28 cellular contexts compared by ENCODE assay signal in the genomic region with DNA sequence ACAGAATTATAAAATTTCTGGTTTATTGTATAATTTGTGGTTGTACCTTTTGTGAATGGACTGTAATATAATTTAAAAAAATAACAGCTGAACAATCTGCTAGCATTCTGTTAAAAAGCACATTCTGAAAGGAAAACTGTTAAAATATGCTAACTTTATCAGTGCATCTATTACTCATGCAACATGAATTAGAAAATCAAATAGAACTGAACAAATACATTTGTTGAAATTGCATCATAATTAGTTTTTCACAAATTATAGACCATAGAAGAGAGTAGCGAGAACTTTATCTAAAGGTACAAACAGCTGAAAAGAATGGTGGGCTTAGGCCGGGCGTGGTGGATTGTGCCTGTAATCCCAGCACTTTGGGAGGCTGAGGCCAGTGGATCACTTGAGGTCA. TPM values are rescaled to one million over a fixed set of nuclear protein-coding genes. Genes with fewer than 3 reads are reported as not detected.
DNase-seq lines count a peak whose midpoint lies in the region; ATAC-seq and TF ChIP-seq lines count a peak whose summit lies in the region.
"Had no signal": no experiment of that assay in that cellular context is flagged by ENCODE, and none has a peak within 500 bp of the region (broad histone marks: within the 10 kb centered on the region; RNA-seq: fewer than 3 reads in every experiment).

No MANE protein-coding gene starts in this region.

- no TSS peak for BruUV-seq in Caco-2 (replicated peaks; lab: Mats Ljungman, UMichigan)

- intact Hi-C loops in ascending aorta (cut with DNase I) (no loop called here), Caco-2 (cut with micrococcal nuclease; ENCODE audit: unreplicated experiment) (no loop called here)

- peaks cover 5% of the 10 kb centered on the region for H3K4me1 Mint-ChIP-seq in Caco-2 (ENCODE audit: low read depth, unreplicated experiment)
- H3K4me1 Mint-ChIP-seq: B cell; GM23338; naive thymus-derived CD8-positive, alpha-beta T cell had no signal

- H3K4me3 Mint-ChIP-seq in Caco-2 (ENCODE audit: unreplicated experiment), result no peak overlapping the region
- H3K4me3 Mint-ChIP-seq: activated T-cell treated with anti-CD3 and anti-CD28 coated beads, Interleukin-2, amount 50 U/mL, for 24 hours; B cell; GM23338; IgD-negative memory B cell; naive thymus-derived CD8-positive, alpha-beta T cell had no signal

- no peak overlapping the region for H3K4me3 ChIP-seq in ascending aorta
- no peak overlapping the region for H3K4me3 ChIP-seq in fibroblast of the aortic adventitia (ENCODE audit: low read depth, low read length)
- no peak overlapping the region for H3K4me3 ChIP-seq in Caco-2 (ENCODE audit: low read depth, low read length)
- H3K4me3 ChIP-seq in MM.1S (ENCODE audit: low read length), result no peak overlapping the region
- H3K4me3 ChIP-seq: esophagus squamous epithelium, GM23338, right atrium auricular region, transverse colon had no signal

- H3K36me3 ChIP-seq in ascending aorta, result no peaks in the 10 kb centered on the region
- H3K36me3 ChIP-seq in Caco-2 (ENCODE audit: control insufficient read depth, insufficient read depth, low read length), result no peaks in the 10 kb centered on the region
- H3K36me3 ChIP-seq in MM.1S (replicated peaks; ENCODE audit: insufficient read depth, low read length), result no peaks in the 10 kb centered on the region
- H3K36me3 ChIP-seq: esophagus squamous epithelium, transverse colon had no signal

- TF ChIP-seq CTCF in ascending aorta (IDR thresholded peaks at IDR 0.05) (no peak), fibroblast of the aortic adventitia (IDR thresholded peaks at IDR 0.05; ENCODE audit: insufficient read depth, low read length) (no peak), Caco-2 (IDR thresholded peaks at IDR 0.05; ENCODE audit: insufficient read depth in 1 of 2, low read depth in 1 of 2, low read length in 1 of 2, severe bottlenecking in 1 of 2, unreplicated experiment in 1 of 2) (no peak), MM.1S (IDR thresholded peaks at IDR 0.05; ENCODE audit: low read length) (no peak)

- H3K79me2 ChIP-seq in MM.1S (ENCODE audit: low read length), result no peaks in the 10 kb centered on the region

- H3K27me3 Mint-ChIP-seq in Caco-2 (ENCODE audit: insufficient read depth, unreplicated experiment), result no peaks in the 10 kb centered on the region

- H4K20me1 ChIP-seq in MM.1S (ENCODE audit: insufficient read depth, low read length), result no peaks in the 10 kb centered on the region

- H3K4me1 ChIP-seq in ascending aorta, result peaks cover 0 to 12% of the 10 kb centered on the region in 2 donors
- H3K4me1 ChIP-seq in Caco-2, result peaks cover 33% of the 10 kb centered on the region
- no peaks in the 10 kb centered on the region for H3K4me1 ChIP-seq in MM.1S (ENCODE audit: low read length)

- no peak for ATAC-seq in GM19035 (IDR thresholded peaks at IDR 0.05; ENCODE audit: unreplicated experiment)
- ATAC-seq: activated CD4-positive, CD25-positive, alpha-beta regulatory T cell treated with anti-CD3 and anti-CD28 coated beads, Interleukin-2, amount 50 U/mL, for 24 hours; GM23338; naive thymus-derived CD8-positive, alpha-beta T cell; stimulated activated naive CD8-positive, alpha-beta T cell treated with anti-CD3 and anti-CD28 coated beads, Interleukin-15, Interleukin-2, amounts not matched to agents 100 U/mL and 50 U/mL, for 24 hours had no signal

- H3K9me3 Mint-ChIP-seq in Caco-2 (ENCODE audit: unreplicated experiment), result peaks cover 10% of the 10 kb centered on the region
- H3K9me3 Mint-ChIP-seq: activated T-cell treated with anti-CD3 and anti-CD28 coated beads, Interleukin-2, amount 50 U/mL, for 24 hours; GM23338 had no signal

- no peak overlapping the region for H3K9ac ChIP-seq in MM.1S (ENCODE audit: low read length)

- H3K4me2 ChIP-seq in MM.1S (ENCODE audit: low read depth, low read length), result no peak overlapping the region
- H3K4me2 ChIP-seq: GM23338 had no signal

- H3K27me3 ChIP-seq in ascending aorta (no peaks in the 10 kb centered on the region), Caco-2 (replicated peaks; ENCODE audit: control insufficient read depth, insufficient read depth, low read length) (no peaks in the 10 kb centered on the region), MM.1S (replicated peaks; ENCODE audit: insufficient read depth, low read length) (no peaks in the 10 kb centered on the region)
- H3K27me3 ChIP-seq: esophagus squamous epithelium, right atrium auricular region, transverse colon had no signal

- H3K27ac Mint-ChIP-seq in Caco-2 (ENCODE audit: unreplicated experiment), result no peak overlapping the region
- H3K27ac Mint-ChIP-seq: activated T-cell treated with anti-CD3 and anti-CD28 coated beads, Interleukin-2, amount 50 U/mL, for 24 hours; B cell; GM23338; IgD-negative memory B cell; naive thymus-derived CD8-positive, alpha-beta T cell had no signal

- no peaks in the 10 kb centered on the region for H3K9me2 ChIP-seq in MM.1S (replicated peaks; ENCODE audit: insufficient read depth, low read length)

- CTCF ChIA-PET in Caco-2 (lab: Charles Lee), result interaction anchor here (0.6 kb wide), 1 partner anchor 267 kb away, joined by 14 read pairs; no protein-coding TSS in a partner anchor

- no peak overlapping the region for H2AFZ ChIP-seq in MM.1S (ENCODE audit: low read length)
- H2AFZ ChIP-seq: GM23338 had no signal

- DNase-seq in GM03348 (ENCODE audit: low spot score) (peak; percentile 39), ascending aorta (ENCODE audit: low spot score in 2 of 2) (no peak), fibroblast of the aortic adventitia (ENCODE audit: low read depth) (peak; percentile 47), stromal cell of bone marrow (ENCODE audit: low read depth) (peak; percentile 3), Caco-2 (no peak), MM.1S (no peak), activated T-cell treated with anti-CD3 and anti-CD28 coated beads for 4 hours (no peak)
- DNase-seq: activated naive CD4-positive, alpha-beta T cell; activated T-cell treated with anti-CD3 and anti-CD28 coated beads, Interleukin-2, amount 50 U/mL, for 24 hours; DMS79; esophagus squamous epithelium; glutamatergic neuron; left colon; naive thymus-derived CD8-positive, alpha-beta T cell; NCI-H1694; NCI-H2171 treated with DMSO at 0.1 percent for 48 hours; NCI-H69; stimulated activated CD4-positive, alpha-beta T cell treated with anti-CD3 and anti-CD28 coated beads, Interleukin-12 subunit alpha, Interleukin-12 subunit beta, amount 100 ng/mL, for 4 hours; stimulated activated CD4-positive, alpha-beta T cell treated with anti-CD3 and anti-CD28 coated beads, Interleukin-4, amount 100 ng/mL, for 4 hours; stimulated activated naive CD8-positive, alpha-beta T cell treated with anti-CD3 and anti-CD28 coated beads, Interleukin-15, Interleukin-2, amounts not matched to agents 100 U/mL and 50 U/mL, for 24 hours; transverse colon had no signal

- H3K27ac ChIP-seq in ascending aorta, result peak overlapping the region; percentile 62 to 65
- no peak overlapping the region for H3K27ac ChIP-seq in MM.1S (ENCODE audit: low read length)
- H3K27ac ChIP-seq: esophagus squamous epithelium, right atrium auricular region, RWPE1 had no signal

- POLR2A ChIA-PET in Caco-2 (lab: Charles Lee), result no interaction called here

- H3K9me3 ChIP-seq in ascending aorta (peaks cover 4 to 9% of the 10 kb centered on the region in 2 donors), Caco-2 (no peaks in the 10 kb centered on the region), MM.1S (replicated peaks; ENCODE audit: insufficient read depth, low read length) (no peaks in the 10 kb centered on the region)
- H3K9me3 ChIP-seq: esophagus squamous epithelium, right atrium auricular region, transverse colon had no signal

- no peaks in the 10 kb centered on the region for H3F3A ChIP-seq in MM.1S (ENCODE audit: insufficient read depth, low read length)

- peaks cover 15% of the 10 kb centered on the region for H3K36me3 Mint-ChIP-seq in Caco-2 (ENCODE audit: insufficient read depth, unreplicated experiment)
- H3K36me3 Mint-ChIP-seq: IgD-negative memory B cell had no signal

RNA-seq across cellular contexts. Expression of a gene that starts 33.0 kb away (rescaled TPM):
- total RNA-seq in ascending aorta (18.1 TPM), fibroblast of the aortic adventitia (ENCODE audit: low replicate concordance) (10.3 and 16.2 TPM in 2 replicates), Caco-2 (2022) (25.2 and 27.7 TPM in 2 replicates)
- total RNA-seq: B cell; naive thymus-derived CD8-positive, alpha-beta T cell had no signal

RNA-seq across cellular contexts. Expression of a gene that starts 41.0 kb away (rescaled TPM):
- total RNA-seq in ascending aorta, result 62.2 TPM
- total RNA-seq in fibroblast of the aortic adventitia (ENCODE audit: low replicate concordance), result 35.6 and 78.3 TPM in 2 replicates
- total RNA-seq in Caco-2 (2022), result 77.1 and 77.6 TPM in 2 replicates

Comparison
In these comparisons a context has a peak if more than half of its experiments do, and no peak if none do; other contexts are left out.
1. DNase-seq: peak in GM03348 (single experiment), fibroblast of the aortic adventitia (single experiment) and stromal cell of bone marrow (single experiment); none in ascending aorta (0 of 2), Caco-2 (0 of 2), MM.1S (single experiment) and activated T-cell treated with anti-CD3 and anti-CD28 coated beads for 4 hours (single experiment).